8 cellular contexts compared by ENCODE assay signal in genomic region chr6:37653933-37654565, GRCh38.
DNase-seq lines count a peak whose midpoint lies in the region; ATAC-seq lines count a peak whose summit lies in the region.

No MANE protein-coding gene starts in this region.

- DNase-seq in NK-92 treated with Interleukin-12 subunit alpha and Interleukin-12 subunit beta, amount 100 ng/mL, for 24 hours (lab: John Stamatoyannopoulos, UW), result peak; percentile 40
- no peak for DNase-seq in NK-92 (lab: John Stamatoyannopoulos, UW; ENCODE audit: unreplicated experiment)
- peak; percentile 36 to 69 for DNase-seq in NCI-H446 (lab: John Stamatoyannopoulos, UW)
- DNase-seq in activated T-cell treated with anti-CD3 and anti-CD28 coated beads for 1 hour (ENCODE audit: low read depth), result peak; percentile 14
- peak; percentile 80 for DNase-seq in iPS-NIHi11 (ENCODE audit: low spot score)
- peak; percentile 80 for DNase-seq in stimulated activated CD8-positive, alpha-beta memory T cell treated with anti-CD3 and anti-CD28 coated beads, Interleukin-4, amount 100 ng/mL, for 48 hours
- DNase-seq in C1 segment of cervical spinal cord (lab: John Stamatoyannopoulos, UW), result no peak

- no peak for ATAC-seq in HG02798 (IDR thresholded peaks at IDR 0.05; ENCODE audit: poor library complexity, unreplicated experiment)

Comparison
In these comparisons a context has a peak if more than half of its experiments do, and no peak if none do; other contexts are left out.
1. DNase-seq: peak in NK-92 treated with Interleukin-12 subunit alpha and Interleukin-12 subunit beta, amount 100 ng/mL, for 24 hours (single experiment), NCI-H446 (2 of 2), activated T-cell treated with anti-CD3 and anti-CD28 coated beads for 1 hour (single experiment), iPS-NIHi11 (single experiment) and stimulated activated CD8-positive, alpha-beta memory T cell treated with anti-CD3 and anti-CD28 coated beads, Interleukin-4, amount 100 ng/mL, for 48 hours (single experiment); none in NK-92 (single experiment) and C1 segment of cervical spinal cord (0 of 14).